ENCODE assay signal across 8 cellular contexts in the genomic region with DNA sequence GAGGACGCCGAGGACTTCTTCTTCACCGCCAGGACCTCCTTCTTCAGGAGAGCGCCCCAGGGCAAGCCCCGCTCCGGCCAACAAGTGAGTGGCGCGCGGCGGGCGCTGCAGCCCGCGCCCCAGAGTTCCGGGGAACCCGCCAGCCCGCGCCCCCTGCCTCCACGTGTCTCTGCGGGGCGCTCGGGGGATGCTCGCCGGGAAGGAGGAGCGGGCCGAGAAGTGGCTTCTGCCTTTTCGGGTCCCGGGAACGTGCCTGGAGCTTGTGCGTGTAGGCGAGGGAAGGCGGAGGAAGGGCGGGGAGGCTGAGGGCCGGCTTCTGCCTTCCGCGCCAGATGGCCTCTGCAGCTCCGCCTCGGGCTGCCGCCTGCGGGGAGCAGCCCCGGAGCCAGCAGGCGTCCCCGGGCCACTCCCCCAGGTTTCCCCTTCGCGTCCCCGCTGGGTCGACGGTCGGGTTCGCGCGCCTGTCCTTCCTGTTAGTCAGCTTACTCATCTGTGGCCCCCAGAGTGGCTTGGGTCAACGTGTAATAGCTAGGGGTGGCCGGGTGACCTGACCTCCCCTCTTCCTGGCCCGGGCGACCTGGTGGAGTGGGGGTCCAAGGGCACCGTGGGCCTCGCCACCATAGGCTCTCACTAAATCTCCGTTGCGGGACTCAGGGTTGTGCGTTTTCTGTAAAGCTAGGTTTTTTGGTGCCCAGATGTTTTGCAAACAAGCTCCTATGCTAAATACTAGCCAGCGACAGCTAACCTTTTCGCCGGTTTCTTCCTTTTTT. TPM values are rescaled to one million over a fixed set of nuclear protein-coding genes. Genes with fewer than 3 reads are reported as not detected.
DNase-seq lines count a peak whose midpoint lies in the region; ATAC-seq and TF ChIP-seq lines count a peak whose summit lies in the region.

No MANE protein-coding gene starts in this region.

- intact Hi-C loops in testis (cut with DNase I; ENCODE audit: low total_unique reads) = no loop called here

- H3K9me3 ChIP-seq in neural cell (ENCODE audit: low read length) = no peaks in the 10 kb centered on the region
- H3K9me3 ChIP-seq in testis = no peaks in the 10 kb centered on the region

- 0% methylated on average over 35 to 46 of the region's 63 CpGs for WGBS in testis, 2 donors

- H3K79me2 ChIP-seq in neural cell (replicated peaks; ENCODE audit: insufficient read depth, low read length) = no peaks in the 10 kb centered on the region

- no peaks in the 10 kb centered on the region for H3K9me2 ChIP-seq in neural cell (ENCODE audit: insufficient read depth, low read length)

- TF ChIP-seq RAD21 in neural cell (conservative IDR thresholded peaks at IDR 0.05) = no peak

- H3K4me3 ChIP-seq in neural cell (ENCODE audit: low read length) = peak overlapping the region; percentile 90
- H3K4me3 ChIP-seq in testis = peak overlapping the region; percentile 81 to 84

- DNase-seq in AG20443 (ENCODE audit: low spot score) (peak; percentile 85), NOMO-1 treated with dmso at 0.1 percent for 144 hours (lab: John Stamatoyannopoulos, UW; ENCODE audit: unreplicated experiment) (peak; percentile 46), activated T-cell treated with anti-CD3 and anti-CD28 coated beads for 48 hours (ENCODE audit: low read depth) (peak; percentile 55), fibroblast of gingiva (ENCODE audit: low read depth) (peak; percentile 45), testis (peak; percentile 28)

- peak overlapping the region; percentile 83 for H3K4me2 ChIP-seq in neural cell (ENCODE audit: low read length)

- no peaks in the 10 kb centered on the region for H3F3A ChIP-seq in neural cell (ENCODE audit: insufficient read depth, low read length, poor library complexity, severe bottlenecking)

- H3K27ac ChIP-seq in neural cell (ENCODE audit: low read length) (no peak overlapping the region), testis (peak overlapping the region; percentile 61 to 88)

- peak; percentile 37 for ATAC-seq in GM18873 (IDR thresholded peaks at IDR 0.05; ENCODE audit: low FRiP score, unreplicated experiment)
- peak; percentile 34 for ATAC-seq in HG03108 (IDR thresholded peaks at IDR 0.05; ENCODE audit: unreplicated experiment)

- H3K4me1 ChIP-seq in testis = peaks cover 4% of the 10 kb centered on the region

- TF ChIP-seq POLR2A in testis (IDR thresholded peaks at IDR 0.05) = no peak

- TF ChIP-seq EP300 in neural cell (conservative IDR thresholded peaks at IDR 0.05; ENCODE audit: poor library complexity, severe bottlenecking) = no peak

- TF ChIP-seq CTCF in neural cell (IDR thresholded peaks at IDR 0.05; ENCODE audit: poor library complexity, severe bottlenecking) (no peak), testis (IDR thresholded peaks at IDR 0.05) (no peak)

- peak overlapping the region; percentile 42 for H3K9ac ChIP-seq in neural cell (ENCODE audit: low read length)

- no peaks in the 10 kb centered on the region for H3K36me3 ChIP-seq in neural cell (ENCODE audit: insufficient read depth, low read length)
- no peaks in the 10 kb centered on the region for H3K36me3 ChIP-seq in testis (ENCODE audit: low read depth, missing control alignments)

- H2AFZ ChIP-seq in neural cell (ENCODE audit: low read depth, low read length) = peak overlapping the region; percentile 33

- H3K27me3 ChIP-seq in neural cell (ENCODE audit: insufficient read depth, low read depth, low read length) (peaks cover 31% of the 10 kb centered on the region), testis (no peaks in the 10 kb centered on the region)

- H4K20me1 ChIP-seq in neural cell (ENCODE audit: insufficient read depth) = no peaks in the 10 kb centered on the region

TF ChIP-seq in neural cell, 6 proteins besides CTCF, POLR2A, EP300 and RAD21:
- TF ChIP-seq SMC3 (conservative IDR thresholded peaks at IDR 0.05; ENCODE audit: poor library complexity) (peak; percentile 14), TAF1 (IDR thresholded peaks at IDR 0.05; ENCODE audit: low read depth) (no peak), EZH2 (IDR thresholded peaks at IDR 0.05; ENCODE audit: borderline replicate concordance, insufficient read depth, low read length, poor library complexity, severe bottlenecking) (no peak), POLR2AphosphoS5 (IDR thresholded peaks at IDR 0.05) (no peak), MXI1 (conservative IDR thresholded peaks at IDR 0.05; ENCODE audit: poor library complexity, severe bottlenecking) (peak; percentile 88)
- TF ChIP-seq, protein P1, sequence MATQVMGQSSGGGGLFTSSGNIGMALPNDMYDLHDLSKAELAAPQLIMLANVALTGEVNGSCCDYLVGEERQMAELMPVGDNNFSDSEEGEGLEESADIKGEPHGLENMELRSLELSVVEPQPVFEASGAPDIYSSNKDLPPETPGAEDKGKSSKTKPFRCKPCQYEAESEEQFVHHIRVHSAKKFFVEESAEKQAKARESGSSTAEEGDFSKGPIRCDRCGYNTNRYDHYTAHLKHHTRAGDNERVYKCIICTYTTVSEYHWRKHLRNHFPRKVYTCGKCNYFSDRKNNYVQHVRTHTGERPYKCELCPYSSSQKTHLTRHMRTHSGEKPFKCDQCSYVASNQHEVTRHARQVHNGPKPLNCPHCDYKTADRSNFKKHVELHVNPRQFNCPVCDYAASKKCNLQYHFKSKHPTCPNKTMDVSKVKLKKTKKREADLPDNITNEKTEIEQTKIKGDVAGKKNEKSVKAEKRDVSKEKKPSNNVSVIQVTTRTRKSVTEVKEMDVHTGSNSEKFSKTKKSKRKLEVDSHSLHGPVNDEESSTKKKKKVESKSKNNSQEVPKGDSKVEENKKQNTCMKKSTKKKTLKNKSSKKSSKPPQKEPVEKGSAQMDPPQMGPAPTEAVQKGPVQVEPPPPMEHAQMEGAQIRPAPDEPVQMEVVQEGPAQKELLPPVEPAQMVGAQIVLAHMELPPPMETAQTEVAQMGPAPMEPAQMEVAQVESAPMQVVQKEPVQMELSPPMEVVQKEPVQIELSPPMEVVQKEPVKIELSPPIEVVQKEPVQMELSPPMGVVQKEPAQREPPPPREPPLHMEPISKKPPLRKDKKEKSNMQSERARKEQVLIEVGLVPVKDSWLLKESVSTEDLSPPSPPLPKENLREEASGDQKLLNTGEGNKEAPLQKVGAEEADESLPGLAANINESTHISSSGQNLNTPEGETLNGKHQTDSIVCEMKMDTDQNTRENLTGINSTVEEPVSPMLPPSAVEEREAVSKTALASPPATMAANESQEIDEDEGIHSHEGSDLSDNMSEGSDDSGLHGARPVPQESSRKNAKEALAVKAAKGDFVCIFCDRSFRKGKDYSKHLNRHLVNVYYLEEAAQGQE (IDR thresholded peaks at IDR 0.05; ENCODE audit: borderline replicate concordance) = no peak

RNA-seq across cellular contexts. Expression of a gene that starts 0.6 kb away (rescaled TPM):
- polyA plus RNA-seq in neural cell (0.06 and 0.64 TPM in 2 replicates), testis (ENCODE audit: insufficient read depth, low read depth, low replicate concordance) (27.5 TPM)
- polyA minus RNA-seq in neural cell = 0.49 and 0.93 TPM in 2 replicates
- 10 to 100 TPM; 20.3 to 26.4 TPM for total RNA-seq in testis

Comparison
In these comparisons a context has a peak if more than half of its experiments do, and no peak if none do; other contexts are left out.
1. DNase-seq: peak in every context shown above with its lines; median percentile 85 in AG20443; 55 in activated T-cell treated with anti-CD3 and anti-CD28 coated beads for 48 hours; 46 in NOMO-1 treated with dmso at 0.1 percent for 144 hours; 45 in fibroblast of gingiva; 28 in testis.
2. RNA of a gene that starts 0.6 kb away (polyA plus RNA-seq): 27.5 TPM in testis (single experiment); 0.06 to 0.64 TPM in neural cell; every median in the first group is over 10 times any median in the second.